In the genomic region with DNA sequence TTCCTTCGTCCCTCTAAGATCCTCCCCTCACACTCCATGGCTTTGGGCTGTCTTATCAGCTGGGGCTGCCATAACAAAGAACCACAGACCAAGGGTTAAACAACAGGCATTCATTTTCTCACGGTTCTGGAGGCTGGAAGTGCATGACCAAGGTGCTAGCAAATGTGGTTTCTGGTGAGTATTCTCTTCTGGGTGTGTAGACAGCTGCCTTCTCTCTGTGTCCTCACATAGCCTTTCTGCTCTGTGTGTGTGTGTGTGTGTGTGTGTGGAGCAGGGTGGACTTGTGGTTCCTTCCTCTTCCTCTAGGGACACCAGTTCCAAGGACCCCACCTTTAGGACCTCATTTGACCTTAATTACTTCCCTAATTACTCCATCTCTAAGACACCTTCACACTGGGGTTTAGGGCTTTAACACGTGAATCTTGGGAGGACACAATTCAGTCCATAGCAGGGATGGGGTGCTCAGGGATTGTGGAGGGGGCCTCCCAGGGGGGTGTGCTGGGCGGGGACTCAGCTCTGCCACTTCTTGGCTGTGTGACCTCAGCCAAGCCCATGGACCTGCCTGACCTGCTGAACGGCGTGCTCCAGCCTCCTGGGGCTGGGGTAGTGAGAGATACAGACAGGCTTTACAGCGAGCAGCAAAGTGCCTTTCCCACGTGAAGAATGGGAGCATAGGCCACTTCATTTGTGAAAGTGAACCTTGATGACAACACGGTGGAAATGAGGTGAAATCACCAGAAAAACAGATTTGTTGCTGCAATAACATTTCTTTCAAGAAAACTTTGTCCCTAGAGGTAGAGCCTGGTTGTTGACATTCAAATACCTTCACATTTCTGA, we compare ENCODE assay signal across 9 cellular contexts. TPM values are rescaled to one million over a fixed set of nuclear protein-coding genes. Genes with fewer than 3 reads are reported as not detected.
DNase-seq lines count a peak whose midpoint lies in the region; ATAC-seq and TF ChIP-seq lines count a peak whose summit lies in the region.
"Had no signal": no experiment of that assay in that cellular context is flagged by ENCODE, and none has a peak within 500 bp of the region (broad histone marks: within the 10 kb centered on the region; RNA-seq: fewer than 3 reads in every experiment).

No MANE protein-coding gene starts in this region.

- TF ChIP-seq EP300 in suprapubic skin (IDR thresholded peaks at IDR 0.05) = no peak

- DNase-seq in EH (ENCODE audit: low read depth) (peak; percentile 60), MG63 (peak; percentile 8), non-pigmented ciliary epithelial cell (ENCODE audit: low read depth) (peak; percentile 28), suprapubic skin (ENCODE audit: low spot score in 2 of 2) (no peak), foreskin melanocyte (no peak), MM.1S (no peak)
- DNase-seq in effector memory CD8-positive, alpha-beta T cell = peak; percentile 25 to 29 (median 27)
- DNase-seq: NCI-H2171 treated with DMSO at 0.1 percent for 48 hours had no signal

- H3K9me2 ChIP-seq in MM.1S (replicated peaks; ENCODE audit: insufficient read depth, low read length) = no peaks in the 10 kb centered on the region

- no peaks in the 10 kb centered on the region for H3K36me3 ChIP-seq in MG63
- H3K36me3 ChIP-seq in suprapubic skin = no peaks in the 10 kb centered on the region
- no peaks in the 10 kb centered on the region for H3K36me3 ChIP-seq in MM.1S (replicated peaks; ENCODE audit: insufficient read depth, low read length)

- H3K79me2 ChIP-seq in MM.1S (ENCODE audit: low read length) = no peaks in the 10 kb centered on the region

- H3K4me3 ChIP-seq in MG63 (no peak overlapping the region), suprapubic skin (no peak overlapping the region), MM.1S (ENCODE audit: low read length) (no peak overlapping the region)

- no peaks in the 10 kb centered on the region for H3K27me3 ChIP-seq in MG63
- H3K27me3 ChIP-seq in suprapubic skin = peaks cover 11% of the 10 kb centered on the region
- no peaks in the 10 kb centered on the region for H3K27me3 ChIP-seq in MM.1S (replicated peaks; ENCODE audit: insufficient read depth, low read length)

- H3F3A ChIP-seq in MM.1S (ENCODE audit: insufficient read depth, low read length) = no peaks in the 10 kb centered on the region

- peaks cover 21% of the 10 kb centered on the region in 2 donors for H3K4me1 Mint-ChIP-seq in effector memory CD8-positive, alpha-beta T cell (ENCODE audit: low read depth in 2 of 2)

- WGBS in suprapubic skin = 71% methylated on average over 9 of the region's 9 CpGs

- H3K9me3 ChIP-seq in MG63 (no peaks in the 10 kb centered on the region), suprapubic skin (no peaks in the 10 kb centered on the region), MM.1S (replicated peaks; ENCODE audit: insufficient read depth, low read length) (no peaks in the 10 kb centered on the region)

- no peaks in the 10 kb centered on the region for H3K36me3 Mint-ChIP-seq in effector memory CD8-positive, alpha-beta T cell (ENCODE audit: insufficient read depth)

- peak overlapping the region; percentile 13 to 36 for H3K27ac Mint-ChIP-seq in effector memory CD8-positive, alpha-beta T cell

- H2AFZ ChIP-seq in MM.1S (ENCODE audit: low read length) = no peak overlapping the region

- peak; percentile 95 for ATAC-seq in effector memory CD8-positive, alpha-beta T cell (replicated peaks)
- no peak for ATAC-seq in GM18517 (IDR thresholded peaks at IDR 0.05; ENCODE audit: unreplicated experiment)

- H3K4me2 ChIP-seq in MM.1S (ENCODE audit: low read depth, low read length) = no peak overlapping the region

- H3K4me3 Mint-ChIP-seq in effector memory CD8-positive, alpha-beta T cell = peak overlapping the region; percentile 58 to 69

- H3K9ac ChIP-seq in MM.1S (ENCODE audit: low read length) = no peak overlapping the region

- H3K4me1 ChIP-seq in suprapubic skin = peaks cover 12% of the 10 kb centered on the region
- H3K4me1 ChIP-seq in MM.1S (ENCODE audit: low read length) = no peaks in the 10 kb centered on the region

- H4K20me1 ChIP-seq in MM.1S (ENCODE audit: insufficient read depth, low read length) = no peaks in the 10 kb centered on the region

- peaks cover 46 to 88% of the 10 kb centered on the region in 2 donors for H3K27me3 Mint-ChIP-seq in effector memory CD8-positive, alpha-beta T cell

- H3K27ac ChIP-seq in suprapubic skin (no peak overlapping the region), MM.1S (ENCODE audit: low read length) (no peak overlapping the region)

- no peak for TF ChIP-seq POLR2A in suprapubic skin (IDR thresholded peaks at IDR 0.05)

- no peaks in the 10 kb centered on the region for H3K9me3 Mint-ChIP-seq in effector memory CD8-positive, alpha-beta T cell

- TF ChIP-seq CTCF in suprapubic skin (IDR thresholded peaks at IDR 0.05) = no peak
- TF ChIP-seq CTCF in MM.1S (IDR thresholded peaks at IDR 0.05; ENCODE audit: low read length) = no peak

RNA-seq across cellular contexts. Expression of a gene that starts 38.1 kb away (rescaled TPM):
- total RNA-seq in MG63 (2014; rRNA removed; shearing (Covaris generic); ENCODE audit: low replicate concordance) = 15.6 and 19.0 TPM in 2 replicates
- total RNA-seq in suprapubic skin = 10 to 100 TPM; 15.8 to 51.5 (median 34.9) TPM

Comparison
In these comparisons a context has a peak if more than half of its experiments do, and no peak if none do; other contexts are left out.
1. DNase-seq: peak in EH (single experiment), MG63 (single experiment), effector memory CD8-positive, alpha-beta T cell (3 of 3) and non-pigmented ciliary epithelial cell (single experiment); none in suprapubic skin (0 of 2), foreskin melanocyte (single experiment) and MM.1S (single experiment).